8 cellular contexts compared by ENCODE assay signal in genomic region chr1:234997201-234998173, GRCh38.
DNase-seq lines count a peak whose midpoint lies in the region; ATAC-seq and TF ChIP-seq lines count a peak whose summit lies in the region.

No MANE protein-coding gene starts in this region.

- CTCF ChIA-PET in SK-N-SH (lab: Yijun Ruan, JAX): interaction anchor here (0.8 to 1.9 kb wide), 2 partner anchors 14 to 688 kb away, joined by 3 to 5 read pairs; no protein-coding TSS in a partner anchor

- DNase-seq in H4 (ENCODE audit: low spot score) (peak; percentile 99), SK-N-SH (peak; percentile 69), fibroblast of the aortic adventitia (ENCODE audit: low read depth) (peak; percentile 99), occipital lobe (lab: John Stamatoyannopoulos, UW) (peak; percentile 96), neural progenitor cell (ENCODE audit: low spot score) (no peak), T-helper 17 cell (no peak), NAMALWA (ENCODE audit: low spot score) (no peak)

- no peak for TF ChIP-seq CTCF in SK-N-SH (IDR thresholded peaks at IDR 0.05)
- TF ChIP-seq CTCF in fibroblast of the aortic adventitia (IDR thresholded peaks at IDR 0.05; ENCODE audit: insufficient read depth, low read length): no peak
- no peak for TF ChIP-seq CTCF in neural progenitor cell (IDR thresholded peaks at IDR 0.05)

- H3K27ac ChIP-seq in SK-N-SH (ENCODE audit: low read depth in 2 of 2, low read length in 1 of 2) (peak overlapping the region; percentile 88 to 98), neural progenitor cell (no peak overlapping the region)

- H3K9me3 Mint-ChIP-seq in neural progenitor cell: peaks cover 3% of the 10 kb centered on the region

- H3F3A ChIP-seq in SK-N-SH (replicated peaks; ENCODE audit: insufficient read depth): peaks cover 23% of the 10 kb centered on the region
- H3F3A ChIP-seq in neural progenitor cell (ENCODE audit: low read depth): no peaks in the 10 kb centered on the region

- H3K27ac Mint-ChIP-seq in neural progenitor cell: no peak overlapping the region
- no peak overlapping the region for H3K27ac Mint-ChIP-seq in T-helper 17 cell

- no peaks in the 10 kb centered on the region for H3K36me3 ChIP-seq in SK-N-SH (replicated peaks in 1 of 2; ENCODE audit: control insufficient read depth in 1 of 2, insufficient read depth in 2 of 2, low read length in 1 of 2)
- no peaks in the 10 kb centered on the region for H3K36me3 ChIP-seq in neural progenitor cell

- H3K9me3 ChIP-seq in SK-N-SH (no peaks in the 10 kb centered on the region), neural progenitor cell (ENCODE audit: low read depth) (no peaks in the 10 kb centered on the region), T-helper 17 cell (ENCODE audit: control insufficient read depth, low read length, poor library complexity, severe bottlenecking) (no peaks in the 10 kb centered on the region)

- H3K4me2 ChIP-seq in SK-N-SH: peak overlapping the region; percentile 74
- H3K4me2 ChIP-seq in neural progenitor cell: no peak overlapping the region

- H3K36me3 Mint-ChIP-seq in neural progenitor cell (no peaks in the 10 kb centered on the region), T-helper 17 cell (ENCODE audit: low read depth) (no peaks in the 10 kb centered on the region)

- POLR2A ChIA-PET in SK-N-SH (lab: Yijun Ruan, JAX): no interaction called here

- H3K4me1 ChIP-seq in SK-N-SH (ENCODE audit: control insufficient read depth in 1 of 2, insufficient read depth in 2 of 2, low read depth in 1 of 2, low read length in 1 of 2) (peaks cover 15 to 17% of the 10 kb centered on the region in 2 experiments), neural progenitor cell (no peaks in the 10 kb centered on the region)

- H3K27me3 Mint-ChIP-seq in neural progenitor cell (ENCODE audit: insufficient read depth, low read depth) (peaks cover 6% of the 10 kb centered on the region), T-helper 17 cell (no peaks in the 10 kb centered on the region)

- no peaks in the 10 kb centered on the region for H3K9me2 ChIP-seq in SK-N-SH

- TF ChIP-seq EP300 in SK-N-SH (IDR thresholded peaks at IDR 0.05; ENCODE audit: borderline replicate concordance in 1 of 2, low read depth in 1 of 2, low read length in 1 of 2): peak; percentile 47 to 99

- WGBS in SK-N-SH (ENCODE audit: low lambda C conversion rate): 14% methylated on average over 17 of the region's 20 CpGs

- H2AFZ ChIP-seq in SK-N-SH (ENCODE audit: low read depth) (peak overlapping the region; percentile 72), neural progenitor cell (replicated peaks) (no peak overlapping the region)

- H3K27me3 ChIP-seq in SK-N-SH (ENCODE audit: insufficient read depth): no peaks in the 10 kb centered on the region
- no peaks in the 10 kb centered on the region for H3K27me3 ChIP-seq in neural progenitor cell

- peak overlapping the region in 1 of 2 experiments; percentile 4; a peak in 2 of 4 replicates for H3K4me3 ChIP-seq in SK-N-SH (ENCODE audit: low read depth in 2 of 2, low read length in 1 of 2)
- H3K4me3 ChIP-seq in fibroblast of the aortic adventitia (ENCODE audit: low read depth, low read length): peak overlapping the region; percentile 7
- H3K4me3 ChIP-seq in neural progenitor cell: no peak overlapping the region

- H3K4me1 Mint-ChIP-seq in neural progenitor cell (peaks cover 26% of the 10 kb centered on the region), T-helper 17 cell (peaks cover 8% of the 10 kb centered on the region)

- H3K9ac ChIP-seq in SK-N-SH (peak overlapping the region; percentile 79), neural progenitor cell (no peak overlapping the region)

- peak; percentile 29; the same call in 1 of the 2 replicates for TF ChIP-seq RAD21 in SK-N-SH (IDR thresholded peaks at IDR 0.05; ENCODE audit: low read length)

- H3K79me2 ChIP-seq in SK-N-SH (ENCODE audit: insufficient read depth): no peaks in the 10 kb centered on the region
- H3K79me2 ChIP-seq in neural progenitor cell (ENCODE audit: low read depth): no peaks in the 10 kb centered on the region

- H4K20me1 ChIP-seq in SK-N-SH (ENCODE audit: insufficient read depth) (no peaks in the 10 kb centered on the region), neural progenitor cell (ENCODE audit: low read depth) (no peaks in the 10 kb centered on the region)

- H3K4me3 Mint-ChIP-seq in neural progenitor cell: no peak overlapping the region
- H3K4me3 Mint-ChIP-seq in T-helper 17 cell: no peak overlapping the region

- ATAC-seq in T-helper 17 cell: no peak
- ATAC-seq in HG03571 (IDR thresholded peaks at IDR 0.05; ENCODE audit: unreplicated experiment): no peak

TF ChIP-seq in SK-N-SH, 30 proteins besides CTCF, POLR2A, EP300 and RAD21 (continues in another document):
- TF ChIP-seq JUND (IDR thresholded peaks at IDR 0.05): peak; percentile 96
- no peak for TF ChIP-seq MXI1 (IDR thresholded peaks at IDR 0.05; ENCODE audit: low read depth, low read length)
- TF ChIP-seq USF1 (IDR thresholded peaks at IDR 0.05; ENCODE audit: borderline replicate concordance, low read depth): peak; percentile 60; the same call in 1 of the 2 replicates
- TF ChIP-seq, protein P1, sequence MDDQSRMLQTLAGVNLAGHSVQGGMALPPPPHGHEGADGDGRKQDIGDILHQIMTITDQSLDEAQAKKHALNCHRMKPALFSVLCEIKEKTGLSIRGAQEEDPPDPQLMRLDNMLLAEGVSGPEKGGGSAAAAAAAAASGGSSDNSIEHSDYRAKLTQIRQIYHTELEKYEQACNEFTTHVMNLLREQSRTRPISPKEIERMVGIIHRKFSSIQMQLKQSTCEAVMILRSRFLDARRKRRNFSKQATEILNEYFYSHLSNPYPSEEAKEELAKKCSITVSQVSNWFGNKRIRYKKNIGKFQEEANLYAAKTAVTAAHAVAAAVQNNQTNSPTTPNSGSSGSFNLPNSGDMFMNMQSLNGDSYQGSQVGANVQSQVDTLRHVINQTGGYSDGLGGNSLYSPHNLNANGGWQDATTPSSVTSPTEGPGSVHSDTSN (IDR thresholded peaks at IDR 0.05): peak; percentile 92
- TF ChIP-seq, protein P2, sequence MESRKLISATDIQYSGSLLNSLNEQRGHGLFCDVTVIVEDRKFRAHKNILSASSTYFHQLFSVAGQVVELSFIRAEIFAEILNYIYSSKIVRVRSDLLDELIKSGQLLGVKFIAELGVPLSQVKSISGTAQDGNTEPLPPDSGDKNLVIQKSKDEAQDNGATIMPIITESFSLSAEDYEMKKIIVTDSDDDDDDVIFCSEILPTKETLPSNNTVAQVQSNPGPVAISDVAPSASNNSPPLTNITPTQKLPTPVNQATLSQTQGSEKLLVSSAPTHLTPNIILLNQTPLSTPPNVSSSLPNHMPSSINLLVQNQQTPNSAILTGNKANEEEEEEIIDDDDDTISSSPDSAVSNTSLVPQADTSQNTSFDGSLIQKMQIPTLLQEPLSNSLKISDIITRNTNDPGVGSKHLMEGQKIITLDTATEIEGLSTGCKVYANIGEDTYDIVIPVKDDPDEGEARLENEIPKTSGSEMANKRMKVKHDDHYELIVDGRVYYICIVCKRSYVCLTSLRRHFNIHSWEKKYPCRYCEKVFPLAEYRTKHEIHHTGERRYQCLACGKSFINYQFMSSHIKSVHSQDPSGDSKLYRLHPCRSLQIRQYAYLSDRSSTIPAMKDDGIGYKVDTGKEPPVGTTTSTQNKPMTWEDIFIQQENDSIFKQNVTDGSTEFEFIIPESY (IDR thresholded peaks at IDR 0.05; ENCODE audit: borderline replicate concordance, low read depth): peak; percentile 92
- TF ChIP-seq TCF12 (IDR thresholded peaks at IDR 0.05): peak; percentile 98
- peak; percentile 87 for TF ChIP-seq POLR2AphosphoS5 (IDR thresholded peaks at IDR 0.05; ENCODE audit: low read depth, low read length)
- peak; percentile 45; the same call in 1 of the 2 replicates for TF ChIP-seq ELF1 (IDR thresholded peaks at IDR 0.05)
- TF ChIP-seq FOXJ3 (CRISPR knock-in tag; IDR thresholded peaks at IDR 0.05): no peak
- no peak for TF ChIP-seq RCOR1 (IDR thresholded peaks at IDR 0.05; ENCODE audit: low read length)
- TF ChIP-seq FOSL2 (IDR thresholded peaks at IDR 0.05; ENCODE audit: borderline replicate concordance, low read depth): peak; percentile 98
- TF ChIP-seq GABPA (IDR thresholded peaks at IDR 0.05; ENCODE audit: low read depth): peak; percentile 45
- TF ChIP-seq, protein P3, sequence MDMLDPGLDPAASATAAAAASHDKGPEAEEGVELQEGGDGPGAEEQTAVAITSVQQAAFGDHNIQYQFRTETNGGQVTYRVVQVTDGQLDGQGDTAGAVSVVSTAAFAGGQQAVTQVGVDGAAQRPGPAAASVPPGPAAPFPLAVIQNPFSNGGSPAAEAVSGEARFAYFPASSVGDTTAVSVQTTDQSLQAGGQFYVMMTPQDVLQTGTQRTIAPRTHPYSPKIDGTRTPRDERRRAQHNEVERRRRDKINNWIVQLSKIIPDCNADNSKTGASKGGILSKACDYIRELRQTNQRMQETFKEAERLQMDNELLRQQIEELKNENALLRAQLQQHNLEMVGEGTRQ (IDR thresholded peaks at IDR 0.05; ENCODE audit: borderline replicate concordance, low read depth, low read length): no peak
- TF ChIP-seq TAF1 (IDR thresholded peaks at IDR 0.05; ENCODE audit: borderline replicate concordance, low read depth, low read length): no peak
- peak; percentile 100 for TF ChIP-seq MEF2A (IDR thresholded peaks at IDR 0.05; ENCODE audit: borderline replicate concordance, low read depth)
- peak; percentile 96 for TF ChIP-seq TEAD4 (IDR thresholded peaks at IDR 0.05; ENCODE audit: borderline replicate concordance, insufficient read depth)
- no peak; the same call in 1 of the 2 replicates for TF ChIP-seq SMC3 (IDR thresholded peaks at IDR 0.05; ENCODE audit: low read depth, low read length)
- TF ChIP-seq FOXM1 (IDR thresholded peaks at IDR 0.05; ENCODE audit: low read depth): peak; percentile 92
- no peak for TF ChIP-seq GATA2 (CRISPR knock-in tag; IDR thresholded peaks at IDR 0.05)
- TF ChIP-seq SIN3A (IDR thresholded peaks at IDR 0.05; ENCODE audit: borderline replicate concordance, low read depth, low read length): peak; percentile 73; the same call in 1 of the 2 replicates
- no peak for TF ChIP-seq NRF1 (IDR thresholded peaks at IDR 0.05; ENCODE audit: low read depth, low read length)

Comparison
In these comparisons a context has a peak if more than half of its experiments do, and no peak if none do; other contexts are left out.
1. DNase-seq: peak in H4 (single experiment), SK-N-SH (single experiment), fibroblast of the aortic adventitia (single experiment) and occipital lobe (single experiment); none in neural progenitor cell (single experiment), T-helper 17 cell (0 of 3) and NAMALWA (single experiment).